Comparison of ENCODE assay signal across 24 cellular contexts in the genomic region with DNA sequence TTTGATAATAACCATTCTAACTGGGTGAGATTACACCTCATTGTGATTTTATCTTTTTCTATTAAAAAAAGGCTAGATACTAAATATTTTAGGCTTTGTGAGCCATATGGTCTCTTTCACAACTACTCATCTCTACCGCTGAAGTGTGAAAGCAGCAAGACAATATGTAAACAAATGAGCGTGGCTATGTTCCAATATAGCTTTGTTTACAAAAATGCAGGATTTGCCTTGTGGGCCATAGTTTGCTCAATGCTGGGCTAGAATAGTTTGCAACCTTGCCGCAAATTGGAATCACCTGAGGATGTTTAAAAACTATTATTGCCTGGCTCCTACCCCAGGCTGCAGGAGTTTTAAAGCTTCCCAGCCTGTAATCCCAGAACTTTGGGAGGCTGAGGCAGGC. TPM values are rescaled to one million over a fixed set of nuclear protein-coding genes. Genes with fewer than 3 reads are reported as not detected.
DNase-seq lines count a peak whose midpoint lies in the region; ATAC-seq and TF ChIP-seq lines count a peak whose summit lies in the region.
"Had no signal": no experiment of that assay in that cellular context is flagged by ENCODE, and none has a peak within 500 bp of the region (broad histone marks: within the 10 kb centered on the region; RNA-seq: fewer than 3 reads in every experiment).

No MANE protein-coding gene starts in this region.

- no peak overlapping the region for H3K4me3 ChIP-seq in trophoblast cell (ENCODE audit: low read depth, low read length)
- no peak overlapping the region for H3K4me3 ChIP-seq in tibial nerve
- no peak overlapping the region for H3K4me3 ChIP-seq in CD8-positive, alpha-beta T cell (ENCODE audit: low read depth, low read length)
- H3K4me3 ChIP-seq: BLaER1, GM23248, SJSA1 had no signal

- no peaks in the 10 kb centered on the region for H3K79me1 ChIP-seq in trophoblast cell (ENCODE audit: low read length)

- no peak overlapping the region for H2BK5ac ChIP-seq in trophoblast cell (ENCODE audit: low read depth, low read length, poor library complexity)

- DNase-seq in NCI-H2171 treated with DMSO at 0.1 percent for 48 hours (lab: John Stamatoyannopoulos, UW): peak; percentile 1
- no peak for DNase-seq in NCI-H2171 (lab: John Stamatoyannopoulos, UW)
- peak; percentile 17 for DNase-seq in cerebellar cortex (ENCODE audit: low spot score)
- DNase-seq in iris pigment epithelial cell (ENCODE audit: low read depth): peak; percentile 54
- DNase-seq in trophoblast cell: peak; percentile 46 to 74
- no peak for DNase-seq in activated CD4-positive, alpha-beta memory T cell treated with anti-CD3 and anti-CD28 coated beads, Interleukin-2, amount 10 ng/mL, durations not matched to agents 7 days and 5 days
- DNase-seq in tibial nerve (ENCODE audit: low spot score in 2 of 2): no peak
- DNase-seq in CD8-positive, alpha-beta T cell: no peak
- DNase-seq: ACHN; Caco-2; CD4-positive, alpha-beta T cell; DMS 273 treated with DMSO at 0.1 percent for 48 hours; GM23248; MV-4-11; NCI-H187; NCI-H2107; NCI-H2227 treated with DMSO at 0.1 percent for 48 hours; NCI-H510A treated with DMSO at 0.1 percent for 48 hours; NCI-H82 had no signal

- H2BK12ac ChIP-seq in trophoblast cell (ENCODE audit: low read length): no peak overlapping the region

- no CpG with 5 or more reads among the region's 3 CpGs for WGBS in trophoblast cell (ENCODE audit: extremely low coverage, insufficient coverage, insufficient read length)
- WGBS in tibial nerve, 2 donors: 72 to 81% methylated on average over 3 of the region's 3 CpGs

- H4K8ac ChIP-seq in trophoblast cell (ENCODE audit: low read depth, low read length): no peak overlapping the region

- H2AFZ ChIP-seq in trophoblast cell (ENCODE audit: insufficient read depth, low read length, poor library complexity): no peak overlapping the region
- H2AFZ ChIP-seq: GM23248 had no signal

- peaks cover 18% of the 10 kb centered on the region for H3K36me3 Mint-ChIP-seq in activated CD4-positive, alpha-beta memory T cell treated with anti-CD3 and anti-CD28 coated beads, Interleukin-2, amount 10 ng/mL, durations not matched to agents 7 days and 5 days (ENCODE audit: low read depth)
- H3K36me3 Mint-ChIP-seq in CD8-positive, alpha-beta T cell: peaks cover 11% of the 10 kb centered on the region

- no peaks in the 10 kb centered on the region for H3K27me3 Mint-ChIP-seq in activated CD4-positive, alpha-beta memory T cell treated with anti-CD3 and anti-CD28 coated beads, Interleukin-2, amount 10 ng/mL, durations not matched to agents 7 days and 5 days
- no peaks in the 10 kb centered on the region for H3K27me3 Mint-ChIP-seq in CD8-positive, alpha-beta T cell (ENCODE audit: low read depth)
- H3K27me3 Mint-ChIP-seq: CD4-positive, alpha-beta T cell had no signal

- no peaks in the 10 kb centered on the region for H3K79me2 ChIP-seq in trophoblast cell (ENCODE audit: control insufficient read depth, insufficient read depth, low read length, poor library complexity)

- no peak overlapping the region for H3K4me2 ChIP-seq in trophoblast cell (ENCODE audit: low read length)
- H3K4me2 ChIP-seq: BLaER1 had no signal

- no peak overlapping the region for H4K91ac ChIP-seq in trophoblast cell (ENCODE audit: low read depth, low read length)

- no peak overlapping the region for H2BK120ac ChIP-seq in trophoblast cell (ENCODE audit: insufficient read depth, low read length, poor library complexity)

- H3K4me1 ChIP-seq in trophoblast cell (ENCODE audit: control insufficient read depth in 1 of 2, insufficient read depth in 2 of 2, low read length in 2 of 2): no peaks in the 10 kb centered on the region
- no peaks in the 10 kb centered on the region for H3K4me1 ChIP-seq in tibial nerve
- H3K4me1 ChIP-seq in CD8-positive, alpha-beta T cell (ENCODE audit: insufficient read depth, low read length): no peaks in the 10 kb centered on the region
- H3K4me1 ChIP-seq: BLaER1, Caco-2, SJSA1 had no signal

- H2AK5ac ChIP-seq in trophoblast cell (ENCODE audit: low read length): no peak overlapping the region

- H3K23ac ChIP-seq in trophoblast cell (ENCODE audit: low read length): no peak overlapping the region

- H3K9me3 Mint-ChIP-seq in activated CD4-positive, alpha-beta memory T cell treated with anti-CD3 and anti-CD28 coated beads, Interleukin-2, amount 10 ng/mL, durations not matched to agents 7 days and 5 days: peaks cover 15% of the 10 kb centered on the region
- H3K9me3 Mint-ChIP-seq in CD8-positive, alpha-beta T cell: peaks cover 8% of the 10 kb centered on the region

- POLR2A ChIA-PET in activated CD4-positive, alpha-beta memory T cell treated with anti-CD3 and anti-CD28 coated beads, Interleukin-2, amount 10 ng/mL, durations not matched to agents 7 days and 5 days (lab: Charles Lee): no interaction called here
- POLR2A ChIA-PET in CD8-positive, alpha-beta T cell (lab: Charles Lee): no interaction called here

- no peak for TF ChIP-seq EP300 in tibial nerve (IDR thresholded peaks at IDR 0.05)

- no peak overlapping the region for H3K9ac ChIP-seq in trophoblast cell (ENCODE audit: low read length)
- H3K9ac ChIP-seq: BLaER1, GM23248 had no signal

- H3K27ac Mint-ChIP-seq in activated CD4-positive, alpha-beta memory T cell treated with anti-CD3 and anti-CD28 coated beads, Interleukin-2, amount 10 ng/mL, durations not matched to agents 7 days and 5 days: no peak overlapping the region
- H3K27ac Mint-ChIP-seq in CD8-positive, alpha-beta T cell: no peak overlapping the region
- H3K27ac Mint-ChIP-seq: CD4-positive, alpha-beta T cell had no signal

- ATAC-seq in CD8-positive, alpha-beta T cell: no peak
- ATAC-seq: HCT116 had no signal

- no peak for TF ChIP-seq POLR2A in tibial nerve (IDR thresholded peaks at IDR 0.05)

- intact Hi-C loops in CD8-positive, alpha-beta T cell (cut with DNase I, micrococcal nuclease): no loop called here

- H3K4me3 Mint-ChIP-seq in activated CD4-positive, alpha-beta memory T cell treated with anti-CD3 and anti-CD28 coated beads, Interleukin-2, amount 10 ng/mL, durations not matched to agents 7 days and 5 days: no peak overlapping the region
- no peak overlapping the region for H3K4me3 Mint-ChIP-seq in CD8-positive, alpha-beta T cell
- H3K4me3 Mint-ChIP-seq: CD4-positive, alpha-beta T cell had no signal

- H3K9me3 ChIP-seq in trophoblast cell (ENCODE audit: insufficient read depth, low read depth, low read length): peaks cover 3% of the 10 kb centered on the region
- H3K9me3 ChIP-seq in tibial nerve: peaks cover 0 to 19% (median 3%) of the 10 kb centered on the region in 4 donors
- H3K9me3 ChIP-seq in CD8-positive, alpha-beta T cell (ENCODE audit: low read length): no peaks in the 10 kb centered on the region
- H3K9me3 ChIP-seq: SJSA1 had no signal

- no peak overlapping the region for H3K27ac ChIP-seq in trophoblast cell (ENCODE audit: low read depth, low read length)
- no peak overlapping the region for H3K27ac ChIP-seq in tibial nerve
- no peak overlapping the region for H3K27ac ChIP-seq in CD8-positive, alpha-beta T cell (ENCODE audit: low read depth, low read length)
- H3K27ac ChIP-seq: 22Rv1, BLaER1, GM23248, SJSA1 had no signal

- no peak overlapping the region for H3K18ac ChIP-seq in trophoblast cell (ENCODE audit: low read length)

- TF ChIP-seq CTCF in tibial nerve (IDR thresholded peaks at IDR 0.05): no peak
- TF ChIP-seq CTCF in CD8-positive, alpha-beta T cell (IDR thresholded peaks at IDR 0.05): no peak

- H4K12ac ChIP-seq in trophoblast cell (ENCODE audit: low read depth, low read length): no peak overlapping the region

- H3K4me1 Mint-ChIP-seq in activated CD4-positive, alpha-beta memory T cell treated with anti-CD3 and anti-CD28 coated beads, Interleukin-2, amount 10 ng/mL, durations not matched to agents 7 days and 5 days: peaks cover 7% of the 10 kb centered on the region
- no peaks in the 10 kb centered on the region for H3K4me1 Mint-ChIP-seq in CD8-positive, alpha-beta T cell (ENCODE audit: low read depth)

- H3K27me3 ChIP-seq in trophoblast cell (ENCODE audit: insufficient read depth, low read length) (no peaks in the 10 kb centered on the region), tibial nerve (no peaks in the 10 kb centered on the region)
- H3K27me3 ChIP-seq in CD8-positive, alpha-beta T cell (ENCODE audit: insufficient read depth, low read length): no peaks in the 10 kb centered on the region
- H3K27me3 ChIP-seq: BLaER1, SJSA1 had no signal

- CTCF ChIA-PET in activated CD4-positive, alpha-beta memory T cell treated with anti-CD3 and anti-CD28 coated beads, Interleukin-2, amount 10 ng/mL, durations not matched to agents 7 days and 5 days (lab: Charles Lee): interaction anchor here (0.8 kb wide), 1 partner anchor 172 kb away, joined by 3 read pairs; no protein-coding TSS in a partner anchor
- CTCF ChIA-PET in CD8-positive, alpha-beta T cell (lab: Charles Lee): no interaction called here

- H3K36me3 ChIP-seq in trophoblast cell (ENCODE audit: control insufficient read depth in 1 of 2, insufficient read depth in 2 of 2, low read length in 2 of 2) (no peaks in the 10 kb centered on the region), tibial nerve (no peaks in the 10 kb centered on the region)
- no peaks in the 10 kb centered on the region for H3K36me3 ChIP-seq in CD8-positive, alpha-beta T cell (ENCODE audit: insufficient read depth, low read length)
- H3K36me3 ChIP-seq: BLaER1, SJSA1 had no signal

- no peak overlapping the region for H3K14ac ChIP-seq in trophoblast cell (ENCODE audit: low read length)

- H3K4ac ChIP-seq in trophoblast cell (ENCODE audit: low read depth, low read length): no peak overlapping the region

RNA-seq across cellular contexts. Expression of a gene that starts 10.2 kb away (rescaled TPM):
- polyA plus RNA-seq in trophoblast cell (2013): not detected in 2 replicates
- total RNA-seq in activated CD4-positive, alpha-beta memory T cell treated with anti-CD3 and anti-CD28 coated beads, Interleukin-2, amount 10 ng/mL, durations not matched to agents 7 days and 5 days: 1 to 10 TPM; 1.7 TPM
- total RNA-seq in tibial nerve: 1 to 10 TPM in 3 of 4 donors, under 1 TPM in 1; 0.44 to 3.1 (median 2.7) TPM
- total RNA-seq in CD8-positive, alpha-beta T cell: under 1 TPM in 1 of 2 experiments, not detected in 1; 0.35 TPM
- total RNA-seq: HT1080 had no signal

RNA-seq across cellular contexts. Expression of a gene that starts 36.9 kb away (rescaled TPM):
- polyA plus RNA-seq in trophoblast cell (2013): 3.5 and 3.6 TPM in 2 replicates
- 1 to 10 TPM; 5.4 to 6.4 TPM for total RNA-seq in activated CD4-positive, alpha-beta memory T cell treated with anti-CD3 and anti-CD28 coated beads, Interleukin-2, amount 10 ng/mL, durations not matched to agents 7 days and 5 days
- 1 to 10 TPM in 3 of 4 donors, under 1 TPM in 1; 0.98 to 2.1 (median 1.3) TPM for total RNA-seq in tibial nerve
- 1 to 10 TPM in 1 of 2 experiments, under 1 TPM in 1; 1.00 to 1.7 TPM for total RNA-seq in CD8-positive, alpha-beta T cell

RNA-seq across cellular contexts. Expression of a gene that starts 54.8 kb away (rescaled TPM):
- polyA plus RNA-seq in trophoblast cell (2013): 7.7 and 8.0 TPM in 2 replicates
- 1 to 10 TPM; 4.4 to 4.8 TPM for total RNA-seq in activated CD4-positive, alpha-beta memory T cell treated with anti-CD3 and anti-CD28 coated beads, Interleukin-2, amount 10 ng/mL, durations not matched to agents 7 days and 5 days
- 10 to 100 TPM; 11.0 to 19.9 (median 13.7) TPM for total RNA-seq in tibial nerve
- total RNA-seq in CD8-positive, alpha-beta T cell: 1 to 10 TPM; 2.6 to 3.1 TPM

RNA-seq across cellular contexts. Expression of a gene that starts 54.9 kb away (rescaled TPM):
- 33.3 and 33.5 TPM in 2 replicates for polyA plus RNA-seq in trophoblast cell (2013)
- 10 to 100 TPM; 70.7 to 72.1 TPM for total RNA-seq in activated CD4-positive, alpha-beta memory T cell treated with anti-CD3 and anti-CD28 coated beads, Interleukin-2, amount 10 ng/mL, durations not matched to agents 7 days and 5 days
- total RNA-seq in tibial nerve: 10 to 100 TPM; 52.8 to 83.3 (median 75.0) TPM
- 10 to 100 TPM; 46.7 to 51.8 TPM for total RNA-seq in CD8-positive, alpha-beta T cell

Comparison
In these comparisons a context has a peak if more than half of its experiments do, and no peak if none do; other contexts are left out.
1. DNase-seq: peak in NCI-H2171 treated with DMSO at 0.1 percent for 48 hours (single experiment), cerebellar cortex (single experiment), iris pigment epithelial cell (single experiment) and trophoblast cell (2 of 2); none in NCI-H2171 (single experiment), activated CD4-positive, alpha-beta memory T cell treated with anti-CD3 and anti-CD28 coated beads, Interleukin-2, amount 10 ng/mL, durations not matched to agents 7 days and 5 days (single experiment), tibial nerve (0 of 2) and CD8-positive, alpha-beta T cell (0 of 7).